8 cellular contexts compared by ENCODE assay signal in the genomic region with DNA sequence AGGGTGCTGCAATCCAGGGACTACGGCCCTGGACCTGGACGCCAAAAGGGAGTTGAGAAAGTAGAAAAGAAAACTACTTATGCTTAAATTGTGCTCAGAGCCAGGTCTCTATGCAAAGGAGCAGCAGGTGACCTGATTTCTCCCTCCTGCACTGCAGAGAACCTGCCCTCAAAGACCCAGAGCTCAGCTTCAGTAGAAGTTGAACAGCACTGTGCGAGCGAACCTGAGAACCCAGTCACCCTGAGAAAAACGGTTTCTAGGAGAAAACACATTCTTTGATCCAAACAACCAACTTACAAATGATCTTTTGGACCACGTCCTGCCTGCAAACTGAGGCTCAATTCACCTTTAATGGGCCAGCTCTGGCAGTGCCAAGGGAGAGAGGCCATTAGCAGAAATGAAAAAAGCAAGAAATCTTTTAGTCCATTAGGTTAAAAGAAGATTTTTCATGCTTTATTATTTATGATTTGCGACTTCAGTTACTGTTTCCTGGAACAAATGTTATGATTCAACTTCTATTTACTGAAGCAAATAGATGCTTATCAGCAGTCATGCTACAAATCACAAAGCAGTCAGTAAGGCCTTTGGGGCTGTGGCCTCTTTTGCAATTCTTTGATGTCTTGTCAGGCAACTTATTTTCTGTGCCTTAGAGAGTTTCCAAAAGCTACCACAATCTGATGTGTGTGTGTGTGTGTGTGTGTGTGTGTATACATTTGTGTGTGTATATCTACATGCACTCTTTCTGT.
DNase-seq lines count a peak whose midpoint lies in the region; ATAC-seq and TF ChIP-seq lines count a peak whose summit lies in the region.

No MANE protein-coding gene starts in this region.

- H3K27me3 Mint-ChIP-seq in IgD-negative memory B cell, result no peaks in the 10 kb centered on the region

- no peak overlapping the region for H3K4me3 ChIP-seq in retinal pigment epithelial cell (ENCODE audit: low read length)

- H3K4me1 Mint-ChIP-seq in IgD-negative memory B cell, result peaks cover 24 to 32% (median 30%) of the 10 kb centered on the region in 3 donors

- peaks cover 2% of the 10 kb centered on the region for H3K36me3 Mint-ChIP-seq in IgD-negative memory B cell

- H3K27ac Mint-ChIP-seq in IgD-negative memory B cell, result peak overlapping the region; percentile 97 to 100 (median 99)

- H3K9me3 Mint-ChIP-seq in IgD-negative memory B cell, result no peaks in the 10 kb centered on the region

- TF ChIP-seq CTCF in retinal pigment epithelial cell (conservative IDR thresholded peaks at IDR 0.05; ENCODE audit: low read depth, low read length), result no peak
- no peak for TF ChIP-seq CTCF in omental fat pad (IDR thresholded peaks at IDR 0.05)

- DNase-seq in effector CD4-positive, alpha-beta T cell, result peak; percentile 59
- peak; percentile 43 for DNase-seq in retinal pigment epithelial cell (ENCODE audit: low read depth)
- no peak for DNase-seq in omental fat pad (ENCODE audit: low spot score)
- DNase-seq in NCI-H2107 (lab: John Stamatoyannopoulos, UW), result no peak

- peak; percentile 59 to 60 for ATAC-seq in activated CD4-positive, CD25-positive, alpha-beta regulatory T cell treated with anti-CD3 and anti-CD28 coated beads, Interleukin-2, amount 50 U/mL, for 24 hours
- ATAC-seq in esophagus mucosa (no peak), omental fat pad (ENCODE audit: low FRiP score) (no peak), GM21528 (IDR thresholded peaks at IDR 0.05; ENCODE audit: low FRiP score, unreplicated experiment) (no peak)

- H3K4me3 Mint-ChIP-seq in IgD-negative memory B cell, result peak overlapping the region in 3 of 4 donors; percentile 84 to 93 (median 92)

Comparison
In these comparisons a context has a peak if more than half of its experiments do, and no peak if none do; other contexts are left out.
1. ATAC-seq: peak in activated CD4-positive, CD25-positive, alpha-beta regulatory T cell treated with anti-CD3 and anti-CD28 coated beads, Interleukin-2, amount 50 U/mL, for 24 hours (2 of 2); none in esophagus mucosa (single experiment), omental fat pad (single experiment) and GM21528 (single experiment).
2. DNase-seq: peak in effector CD4-positive, alpha-beta T cell (single experiment) and retinal pigment epithelial cell (single experiment); none in omental fat pad (single experiment) and NCI-H2107 (single experiment).